1 cellular context compared by ENCODE assay signal in the genomic region with DNA sequence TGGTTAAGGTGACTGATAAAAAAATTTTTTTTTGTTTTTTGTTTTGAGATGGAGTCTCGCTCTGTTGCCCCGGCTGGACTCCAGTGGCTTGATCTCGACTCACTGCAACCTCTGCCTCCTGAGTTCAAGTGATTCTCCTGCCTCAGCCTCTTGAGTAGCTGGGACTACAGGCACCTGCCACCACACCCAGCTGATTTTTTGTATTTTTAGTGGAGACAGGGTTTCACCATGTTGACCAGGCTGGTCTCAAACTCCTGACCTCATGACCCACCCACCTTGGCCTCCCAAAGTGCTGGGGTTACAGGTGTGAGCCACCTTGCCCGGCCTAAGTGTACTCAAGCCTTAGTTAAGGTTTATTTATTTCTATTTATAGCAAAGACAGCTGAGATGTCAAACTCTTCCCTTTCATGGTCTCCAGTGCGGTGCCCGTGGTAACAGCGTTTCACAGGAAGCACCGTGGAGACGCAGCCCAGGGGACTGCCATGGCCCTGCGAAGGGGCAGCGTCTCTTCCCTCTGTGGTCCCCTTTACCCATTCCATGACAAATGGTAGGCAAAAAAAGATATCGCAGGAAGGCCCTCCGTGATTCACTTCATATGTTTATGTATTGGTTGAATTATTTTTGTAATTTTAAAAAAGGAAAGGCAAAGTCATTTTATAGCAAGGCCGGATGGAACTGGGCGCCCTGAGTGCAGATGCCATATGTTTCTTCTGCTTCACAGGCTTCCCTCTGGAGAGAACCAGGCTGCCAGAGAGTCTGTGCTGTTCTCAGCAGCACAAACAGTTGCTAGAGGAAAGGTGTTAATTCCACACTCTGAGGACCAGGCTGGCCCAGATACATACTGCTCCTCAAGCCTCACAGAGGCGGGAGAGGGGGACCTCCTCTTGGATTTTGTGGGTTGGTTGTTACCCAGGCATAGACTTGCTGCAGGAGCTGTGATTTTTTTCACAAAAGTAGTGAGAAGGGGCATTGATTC.
TF ChIP-seq lines count a peak whose summit lies in the region.

No MANE protein-coding gene starts in this region.

TF ChIP-seq in K562, 482 proteins besides CTCF, POLR2A, EP300 and RAD21 (continued from another document and continues in another):
- TF ChIP-seq, protein P1, sequence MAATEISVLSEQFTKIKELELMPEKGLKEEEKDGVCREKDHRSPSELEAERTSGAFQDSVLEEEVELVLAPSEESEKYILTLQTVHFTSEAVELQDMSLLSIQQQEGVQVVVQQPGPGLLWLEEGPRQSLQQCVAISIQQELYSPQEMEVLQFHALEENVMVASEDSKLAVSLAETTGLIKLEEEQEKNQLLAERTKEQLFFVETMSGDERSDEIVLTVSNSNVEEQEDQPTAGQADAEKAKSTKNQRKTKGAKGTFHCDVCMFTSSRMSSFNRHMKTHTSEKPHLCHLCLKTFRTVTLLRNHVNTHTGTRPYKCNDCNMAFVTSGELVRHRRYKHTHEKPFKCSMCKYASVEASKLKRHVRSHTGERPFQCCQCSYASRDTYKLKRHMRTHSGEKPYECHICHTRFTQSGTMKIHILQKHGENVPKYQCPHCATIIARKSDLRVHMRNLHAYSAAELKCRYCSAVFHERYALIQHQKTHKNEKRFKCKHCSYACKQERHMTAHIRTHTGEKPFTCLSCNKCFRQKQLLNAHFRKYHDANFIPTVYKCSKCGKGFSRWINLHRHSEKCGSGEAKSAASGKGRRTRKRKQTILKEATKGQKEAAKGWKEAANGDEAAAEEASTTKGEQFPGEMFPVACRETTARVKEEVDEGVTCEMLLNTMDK (IDR thresholded peaks at IDR 0.05; ENCODE audit: borderline replicate concordance, insufficient read depth, low read depth, low read length, poor library complexity, severe bottlenecking): no peak
- no peak for TF ChIP-seq YBX1 (IDR thresholded peaks at IDR 0.05)
- TF ChIP-seq SREBF1 (IDR thresholded peaks at IDR 0.05; ENCODE audit: borderline replicate concordance, low read depth, low read length): no peak
- TF ChIP-seq, protein P2, sequence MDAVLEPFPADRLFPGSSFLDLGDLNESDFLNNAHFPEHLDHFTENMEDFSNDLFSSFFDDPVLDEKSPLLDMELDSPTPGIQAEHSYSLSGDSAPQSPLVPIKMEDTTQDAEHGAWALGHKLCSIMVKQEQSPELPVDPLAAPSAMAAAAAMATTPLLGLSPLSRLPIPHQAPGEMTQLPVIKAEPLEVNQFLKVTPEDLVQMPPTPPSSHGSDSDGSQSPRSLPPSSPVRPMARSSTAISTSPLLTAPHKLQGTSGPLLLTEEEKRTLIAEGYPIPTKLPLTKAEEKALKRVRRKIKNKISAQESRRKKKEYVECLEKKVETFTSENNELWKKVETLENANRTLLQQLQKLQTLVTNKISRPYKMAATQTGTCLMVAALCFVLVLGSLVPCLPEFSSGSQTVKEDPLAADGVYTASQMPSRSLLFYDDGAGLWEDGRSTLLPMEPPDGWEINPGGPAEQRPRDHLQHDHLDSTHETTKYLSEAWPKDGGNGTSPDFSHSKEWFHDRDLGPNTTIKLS (IDR thresholded peaks at IDR 0.05; ENCODE audit: borderline replicate concordance, low read depth): no peak
- TF ChIP-seq, protein P3, sequence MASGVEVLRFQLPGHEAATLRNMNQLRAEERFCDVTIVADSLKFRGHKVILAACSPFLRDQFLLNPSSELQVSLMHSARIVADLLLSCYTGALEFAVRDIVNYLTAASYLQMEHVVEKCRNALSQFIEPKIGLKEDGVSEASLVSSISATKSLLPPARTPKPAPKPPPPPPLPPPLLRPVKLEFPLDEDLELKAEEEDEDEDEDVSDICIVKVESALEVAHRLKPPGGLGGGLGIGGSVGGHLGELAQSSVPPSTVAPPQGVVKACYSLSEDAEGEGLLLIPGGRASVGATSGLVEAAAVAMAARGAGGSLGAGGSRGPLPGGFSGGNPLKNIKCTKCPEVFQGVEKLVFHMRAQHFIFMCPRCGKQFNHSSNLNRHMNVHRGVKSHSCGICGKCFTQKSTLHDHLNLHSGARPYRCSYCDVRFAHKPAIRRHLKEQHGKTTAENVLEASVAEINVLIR (CRISPR knock-in tag; IDR thresholded peaks at IDR 0.05): no peak
- no peak for TF ChIP-seq GABPB2 (CRISPR knock-in tag; conservative IDR thresholded peaks at IDR 0.05)
- TF ChIP-seq HNRNPL (IDR thresholded peaks at IDR 0.05; ENCODE audit: low read depth, low read length): no peak
- no peak for TF ChIP-seq PPARD (CRISPR knock-in tag; IDR thresholded peaks at IDR 0.05)
- no peak for TF ChIP-seq RBM17 (IDR thresholded peaks at IDR 0.05; ENCODE audit: borderline replicate concordance, low read depth, low read length)
- TF ChIP-seq, protein P4, sequence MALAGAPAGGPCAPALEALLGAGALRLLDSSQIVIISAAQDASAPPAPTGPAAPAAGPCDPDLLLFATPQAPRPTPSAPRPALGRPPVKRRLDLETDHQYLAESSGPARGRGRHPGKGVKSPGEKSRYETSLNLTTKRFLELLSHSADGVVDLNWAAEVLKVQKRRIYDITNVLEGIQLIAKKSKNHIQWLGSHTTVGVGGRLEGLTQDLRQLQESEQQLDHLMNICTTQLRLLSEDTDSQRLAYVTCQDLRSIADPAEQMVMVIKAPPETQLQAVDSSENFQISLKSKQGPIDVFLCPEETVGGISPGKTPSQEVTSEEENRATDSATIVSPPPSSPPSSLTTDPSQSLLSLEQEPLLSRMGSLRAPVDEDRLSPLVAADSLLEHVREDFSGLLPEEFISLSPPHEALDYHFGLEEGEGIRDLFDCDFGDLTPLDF (CRISPR knock-in tag; IDR thresholded peaks at IDR 0.05): no peak
- TF ChIP-seq KAT7 (CRISPR knock-in tag; IDR thresholded peaks at IDR 0.05; ENCODE audit: borderline replicate concordance): no peak
- TF ChIP-seq ILF3 (IDR thresholded peaks at IDR 0.05; ENCODE audit: borderline replicate concordance): no peak
- 0 out of 2 replicates have a peak, but pooled peaks have one; percentile 31 for TF ChIP-seq ZNF445 (CRISPR knock-in tag; IDR thresholded peaks at IDR 0.05; ENCODE audit: low read depth)
- TF ChIP-seq DPF2 (IDR thresholded peaks at IDR 0.05): no peak
- TF ChIP-seq EHMT2 (IDR thresholded peaks at IDR 0.05): no peak
- TF ChIP-seq, protein P5, sequence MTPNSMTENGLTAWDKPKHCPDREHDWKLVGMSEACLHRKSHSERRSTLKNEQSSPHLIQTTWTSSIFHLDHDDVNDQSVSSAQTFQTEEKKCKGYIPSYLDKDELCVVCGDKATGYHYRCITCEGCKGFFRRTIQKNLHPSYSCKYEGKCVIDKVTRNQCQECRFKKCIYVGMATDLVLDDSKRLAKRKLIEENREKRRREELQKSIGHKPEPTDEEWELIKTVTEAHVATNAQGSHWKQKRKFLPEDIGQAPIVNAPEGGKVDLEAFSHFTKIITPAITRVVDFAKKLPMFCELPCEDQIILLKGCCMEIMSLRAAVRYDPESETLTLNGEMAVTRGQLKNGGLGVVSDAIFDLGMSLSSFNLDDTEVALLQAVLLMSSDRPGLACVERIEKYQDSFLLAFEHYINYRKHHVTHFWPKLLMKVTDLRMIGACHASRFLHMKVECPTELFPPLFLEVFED (CRISPR knock-in tag; conservative IDR thresholded peaks at IDR 0.05): peak; percentile 86
- TF ChIP-seq POLR2G (IDR thresholded peaks at IDR 0.05; ENCODE audit: low read depth, low read length): no peak
- TF ChIP-seq, protein P6, sequence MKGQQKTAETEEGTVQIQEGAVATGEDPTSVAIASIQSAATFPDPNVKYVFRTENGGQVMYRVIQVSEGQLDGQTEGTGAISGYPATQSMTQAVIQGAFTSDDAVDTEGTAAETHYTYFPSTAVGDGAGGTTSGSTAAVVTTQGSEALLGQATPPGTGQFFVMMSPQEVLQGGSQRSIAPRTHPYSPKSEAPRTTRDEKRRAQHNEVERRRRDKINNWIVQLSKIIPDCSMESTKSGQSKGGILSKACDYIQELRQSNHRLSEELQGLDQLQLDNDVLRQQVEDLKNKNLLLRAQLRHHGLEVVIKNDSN (CRISPR knock-in tag; IDR thresholded peaks at IDR 0.05): no peak
- no peak for TF ChIP-seq SRSF1 (IDR thresholded peaks at IDR 0.05; ENCODE audit: low read depth, low read length)
- 0 out of 2 replicates have a peak, but pooled peaks have one; percentile 7 for TF ChIP-seq JUNB (CRISPR knock-in tag; conservative IDR thresholded peaks at IDR 0.05)
- TF ChIP-seq, protein P7, sequence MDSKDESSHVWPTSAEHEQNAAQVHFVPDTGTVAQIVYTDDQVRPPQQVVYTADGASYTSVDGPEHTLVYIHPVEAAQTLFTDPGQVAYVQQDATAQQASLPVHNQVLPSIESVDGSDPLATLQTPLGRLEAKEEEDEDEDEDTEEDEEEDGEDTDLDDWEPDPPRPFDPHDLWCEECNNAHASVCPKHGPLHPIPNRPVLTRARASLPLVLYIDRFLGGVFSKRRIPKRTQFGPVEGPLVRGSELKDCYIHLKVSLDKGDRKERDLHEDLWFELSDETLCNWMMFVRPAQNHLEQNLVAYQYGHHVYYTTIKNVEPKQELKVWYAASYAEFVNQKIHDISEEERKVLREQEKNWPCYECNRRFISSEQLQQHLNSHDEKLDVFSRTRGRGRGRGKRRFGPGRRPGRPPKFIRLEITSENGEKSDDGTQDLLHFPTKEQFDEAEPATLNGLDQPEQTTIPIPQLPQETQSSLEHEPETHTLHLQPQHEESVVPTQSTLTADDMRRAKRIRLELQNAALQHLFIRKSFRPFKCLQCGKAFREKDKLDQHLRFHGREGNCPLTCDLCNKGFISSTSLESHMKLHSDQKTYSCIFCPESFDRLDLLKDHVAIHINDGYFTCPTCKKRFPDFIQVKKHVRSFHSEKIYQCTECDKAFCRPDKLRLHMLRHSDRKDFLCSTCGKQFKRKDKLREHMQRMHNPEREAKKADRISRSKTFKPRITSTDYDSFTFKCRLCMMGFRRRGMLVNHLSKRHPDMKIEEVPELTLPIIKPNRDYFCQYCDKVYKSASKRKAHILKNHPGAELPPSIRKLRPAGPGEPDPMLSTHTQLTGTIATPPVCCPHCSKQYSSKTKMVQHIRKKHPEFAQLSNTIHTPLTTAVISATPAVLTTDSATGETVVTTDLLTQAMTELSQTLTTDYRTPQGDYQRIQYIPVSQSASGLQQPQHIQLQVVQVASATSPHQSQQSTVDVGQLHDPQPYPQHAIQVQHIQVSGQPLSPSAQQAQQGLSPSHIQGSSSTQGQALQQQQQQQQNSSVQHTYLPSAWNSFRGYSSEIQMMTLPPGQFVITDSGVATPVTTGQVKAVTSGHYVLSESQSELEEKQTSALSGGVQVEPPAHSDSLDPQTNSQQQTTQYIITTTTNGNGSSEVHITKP (IDR thresholded peaks at IDR 0.05; ENCODE audit: partially characterized antibody): no peak
- TF ChIP-seq STAG1 (CRISPR knock-in tag; IDR thresholded peaks at IDR 0.05; ENCODE audit: borderline replicate concordance): no peak
- peak; percentile 72 for TF ChIP-seq POLR2B (IDR thresholded peaks at IDR 0.05; ENCODE audit: low read depth, partially characterized antibody)
- TF ChIP-seq PHB (CRISPR knock-in tag; IDR thresholded peaks at IDR 0.05): no peak
- TF ChIP-seq GTF2A2 (tag; IDR thresholded peaks at IDR 0.05): no peak
- no peak for TF ChIP-seq CSDE1 (IDR thresholded peaks at IDR 0.05)
- TF ChIP-seq NR2C1 (IDR thresholded peaks at IDR 0.05): no peak
- TF ChIP-seq NR2C1 (tag; IDR thresholded peaks at IDR 0.05): no peak
- TF ChIP-seq, protein P8, sequence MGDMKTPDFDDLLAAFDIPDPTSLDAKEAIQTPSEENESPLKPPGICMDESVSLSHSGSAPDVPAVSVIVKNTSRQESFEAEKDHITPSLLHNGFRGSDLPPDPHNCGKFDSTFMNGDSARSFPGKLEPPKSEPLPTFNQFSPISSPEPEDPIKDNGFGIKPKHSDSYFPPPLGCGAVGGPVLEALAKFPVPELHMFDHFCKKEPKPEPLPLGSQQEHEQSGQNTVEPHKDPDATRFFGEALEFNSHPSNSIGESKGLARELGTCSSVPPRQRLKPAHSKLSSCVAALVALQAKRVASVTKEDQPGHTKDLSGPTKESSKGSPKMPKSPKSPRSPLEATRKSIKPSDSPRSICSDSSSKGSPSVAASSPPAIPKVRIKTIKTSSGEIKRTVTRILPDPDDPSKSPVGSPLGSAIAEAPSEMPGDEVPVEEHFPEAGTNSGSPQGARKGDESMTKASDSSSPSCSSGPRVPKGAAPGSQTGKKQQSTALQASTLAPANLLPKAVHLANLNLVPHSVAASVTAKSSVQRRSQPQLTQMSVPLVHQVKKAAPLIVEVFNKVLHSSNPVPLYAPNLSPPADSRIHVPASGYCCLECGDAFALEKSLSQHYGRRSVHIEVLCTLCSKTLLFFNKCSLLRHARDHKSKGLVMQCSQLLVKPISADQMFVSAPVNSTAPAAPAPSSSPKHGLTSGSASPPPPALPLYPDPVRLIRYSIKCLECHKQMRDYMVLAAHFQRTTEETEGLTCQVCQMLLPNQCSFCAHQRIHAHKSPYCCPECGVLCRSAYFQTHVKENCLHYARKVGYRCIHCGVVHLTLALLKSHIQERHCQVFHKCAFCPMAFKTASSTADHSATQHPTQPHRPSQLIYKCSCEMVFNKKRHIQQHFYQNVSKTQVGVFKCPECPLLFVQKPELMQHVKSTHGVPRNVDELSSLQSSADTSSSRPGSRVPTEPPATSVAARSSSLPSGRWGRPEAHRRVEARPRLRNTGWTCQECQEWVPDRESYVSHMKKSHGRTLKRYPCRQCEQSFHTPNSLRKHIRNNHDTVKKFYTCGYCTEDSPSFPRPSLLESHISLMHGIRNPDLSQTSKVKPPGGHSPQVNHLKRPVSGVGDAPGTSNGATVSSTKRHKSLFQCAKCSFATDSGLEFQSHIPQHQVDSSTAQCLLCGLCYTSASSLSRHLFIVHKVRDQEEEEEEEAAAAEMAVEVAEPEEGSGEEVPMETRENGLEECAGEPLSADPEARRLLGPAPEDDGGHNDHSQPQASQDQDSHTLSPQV (IDR thresholded peaks at IDR 0.05): no peak
- TF ChIP-seq HDAC8 (tag; IDR thresholded peaks at IDR 0.05): no peak
- TF ChIP-seq NR2C2 (CRISPR knock-in tag; IDR thresholded peaks at IDR 0.05): no peak
- TF ChIP-seq NR2C2 (tag; IDR thresholded peaks at IDR 0.05): no peak
- TF ChIP-seq, protein P9, sequence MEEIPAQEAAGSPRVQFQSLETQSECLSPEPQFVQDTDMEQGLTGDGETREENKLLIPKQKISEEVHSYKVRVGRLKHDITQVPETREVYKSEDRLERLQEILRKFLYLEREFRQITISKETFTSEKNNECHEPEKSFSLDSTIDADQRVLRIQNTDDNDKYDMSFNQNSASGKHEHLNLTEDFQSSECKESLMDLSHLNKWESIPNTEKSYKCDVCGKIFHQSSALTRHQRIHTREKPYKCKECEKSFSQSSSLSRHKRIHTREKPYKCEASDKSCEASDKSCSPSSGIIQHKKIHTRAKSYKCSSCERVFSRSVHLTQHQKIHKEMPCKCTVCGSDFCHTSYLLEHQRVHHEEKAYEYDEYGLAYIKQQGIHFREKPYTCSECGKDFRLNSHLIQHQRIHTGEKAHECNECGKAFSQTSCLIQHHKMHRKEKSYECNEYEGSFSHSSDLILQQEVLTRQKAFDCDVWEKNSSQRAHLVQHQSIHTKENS (CRISPR knock-in tag; IDR thresholded peaks at IDR 0.05): no peak
- no peak for TF ChIP-seq ZNF239 (CRISPR knock-in tag; IDR thresholded peaks at IDR 0.05)
- TF ChIP-seq ATF1 (CRISPR knock-in tag; IDR thresholded peaks at IDR 0.05): no peak
- no peak for TF ChIP-seq ATF1 (tag; IDR thresholded peaks at IDR 0.05)
- no peak for TF ChIP-seq SMAD2 (IDR thresholded peaks at IDR 0.05; ENCODE audit: low read depth, low read length)
- TF ChIP-seq SUPT5H (IDR thresholded peaks at IDR 0.05): peak; percentile 82
